In genomic region chr17:64020068-64020766, GRCh38 we compare ENCODE assay signal across 1 cellular context.
TF ChIP-seq lines count a peak whose summit lies in the region.

Gene ICAM2 (minus strand): TSS chr17:64020633. CDS start chr17:64006691, 13,942 bp downstream.

TF ChIP-seq in GM12878, 131 proteins besides CTCF, POLR2A, EP300 and RAD21 (continued from another document):
- TF ChIP-seq, protein P1, sequence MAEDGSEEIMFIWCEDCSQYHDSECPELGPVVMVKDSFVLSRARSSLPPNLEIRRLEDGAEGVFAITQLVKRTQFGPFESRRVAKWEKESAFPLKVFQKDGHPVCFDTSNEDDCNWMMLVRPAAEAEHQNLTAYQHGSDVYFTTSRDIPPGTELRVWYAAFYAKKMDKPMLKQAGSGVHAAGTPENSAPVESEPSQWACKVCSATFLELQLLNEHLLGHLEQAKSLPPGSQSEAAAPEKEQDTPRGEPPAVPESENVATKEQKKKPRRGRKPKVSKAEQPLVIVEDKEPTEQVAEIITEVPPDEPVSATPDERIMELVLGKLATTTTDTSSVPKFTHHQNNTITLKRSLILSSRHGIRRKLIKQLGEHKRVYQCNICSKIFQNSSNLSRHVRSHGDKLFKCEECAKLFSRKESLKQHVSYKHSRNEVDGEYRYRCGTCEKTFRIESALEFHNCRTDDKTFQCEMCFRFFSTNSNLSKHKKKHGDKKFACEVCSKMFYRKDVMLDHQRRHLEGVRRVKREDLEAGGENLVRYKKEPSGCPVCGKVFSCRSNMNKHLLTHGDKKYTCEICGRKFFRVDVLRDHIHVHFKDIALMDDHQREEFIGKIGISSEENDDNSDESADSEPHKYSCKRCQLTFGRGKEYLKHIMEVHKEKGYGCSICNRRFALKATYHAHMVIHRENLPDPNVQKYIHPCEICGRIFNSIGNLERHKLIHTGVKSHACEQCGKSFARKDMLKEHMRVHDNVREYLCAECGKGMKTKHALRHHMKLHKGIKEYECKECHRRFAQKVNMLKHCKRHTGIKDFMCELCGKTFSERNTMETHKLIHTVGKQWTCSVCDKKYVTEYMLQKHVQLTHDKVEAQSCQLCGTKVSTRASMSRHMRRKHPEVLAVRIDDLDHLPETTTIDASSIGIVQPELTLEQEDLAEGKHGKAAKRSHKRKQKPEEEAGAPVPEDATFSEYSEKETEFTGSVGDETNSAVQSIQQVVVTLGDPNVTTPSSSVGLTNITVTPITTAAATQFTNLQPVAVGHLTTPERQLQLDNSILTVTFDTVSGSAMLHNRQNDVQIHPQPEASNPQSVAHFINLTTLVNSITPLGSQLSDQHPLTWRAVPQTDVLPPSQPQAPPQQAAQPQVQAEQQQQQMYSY (CRISPR knock-in tag; IDR thresholded peaks at IDR 0.05): 0 out of 2 replicates have a peak, but pooled peaks have one; percentile 23
- TF ChIP-seq KDM1A (IDR thresholded peaks at IDR 0.05; ENCODE audit: borderline replicate concordance) (no peak), ZNF274 (IDR thresholded peaks at IDR 0.05; ENCODE audit: insufficient read depth, insufficient read length) (no peak), MLLT1 (IDR thresholded peaks at IDR 0.05) (peak; percentile 100), SMC3 (IDR thresholded peaks at IDR 0.05; ENCODE audit: borderline replicate concordance, low read length) (no peak), KLF5 (IDR thresholded peaks at IDR 0.05; ENCODE audit: partially characterized antibody) (no peak), ASH2L (IDR thresholded peaks at IDR 0.05; ENCODE audit: borderline replicate concordance, low read depth) (0 out of 2 replicates have a peak, but pooled peaks have one; percentile 37)
